ENCODE assay signal across 27 cellular contexts in genomic region chr4:134663742-134664141, GRCh38.
"Had no signal": no experiment of that assay in that cellular context is flagged by ENCODE, and none has a peak within 500 bp of the region (broad histone marks: within the 10 kb centered on the region; RNA-seq: fewer than 3 reads in every experiment).

No MANE protein-coding gene starts in this region.

- H3K27ac ChIP-seq: colonic mucosa, coronary artery, dorsolateral prefrontal cortex, epithelial cell of prostate, esophagus muscularis mucosa, esophagus squamous epithelium, foreskin keratinocyte, gastrocnemius medialis, gastroesophageal sphincter, heart left ventricle, heart right ventricle had no signal

- H3K9me3 ChIP-seq: colonic mucosa, esophagus muscularis mucosa, esophagus squamous epithelium, gastrocnemius medialis, gastroesophageal sphincter, heart left ventricle had no signal

- H3K27me3 ChIP-seq: colonic mucosa, dorsolateral prefrontal cortex, esophagus muscularis mucosa, esophagus squamous epithelium, foreskin keratinocyte, gastrocnemius medialis, gastroesophageal sphincter, heart left ventricle, heart right ventricle had no signal

- ATAC-seq: effector memory CD8-positive, alpha-beta T cell; esophagus mucosa; foreskin keratinocyte; gastrocnemius medialis; gastroesophageal sphincter; heart left ventricle; heart right ventricle had no signal

- FAIRE-seq: colon, endothelial cell of umbilical vein, frontal cortex had no signal

- H3K36me3 ChIP-seq: colonic mucosa, esophagus muscularis mucosa, esophagus squamous epithelium, gastrocnemius medialis, gastroesophageal sphincter, heart left ventricle, heart right ventricle had no signal

- DNase-seq: colonic mucosa; cortex of kidney; dermis blood vessel endothelial cell; dorsolateral prefrontal cortex; effector CD4-positive, alpha-beta T cell; effector CD8-positive, alpha-beta T cell; effector memory CD4-positive, alpha-beta T cell; effector memory CD8-positive, alpha-beta T cell; endodermal cell; erythroblast; esophagus squamous epithelium; foreskin fibroblast; foreskin keratinocyte; foreskin melanocyte; gastrocnemius medialis; glutamatergic neuron; head of caudate nucleus; heart left ventricle; heart right ventricle had no signal

- H3K4me3 ChIP-seq: colonic mucosa, coronary artery, dorsolateral prefrontal cortex, esophagus muscularis mucosa, esophagus squamous epithelium, gastrocnemius medialis, gastroesophageal sphincter, heart left ventricle, heart right ventricle had no signal

- H3K4me1 ChIP-seq: colonic mucosa, esophagus muscularis mucosa, esophagus squamous epithelium, foreskin keratinocyte, gastrocnemius medialis, gastroesophageal sphincter, heart left ventricle, heart right ventricle had no signal
